Comparison of ENCODE assay signal across 1 cellular context in the genomic region with DNA sequence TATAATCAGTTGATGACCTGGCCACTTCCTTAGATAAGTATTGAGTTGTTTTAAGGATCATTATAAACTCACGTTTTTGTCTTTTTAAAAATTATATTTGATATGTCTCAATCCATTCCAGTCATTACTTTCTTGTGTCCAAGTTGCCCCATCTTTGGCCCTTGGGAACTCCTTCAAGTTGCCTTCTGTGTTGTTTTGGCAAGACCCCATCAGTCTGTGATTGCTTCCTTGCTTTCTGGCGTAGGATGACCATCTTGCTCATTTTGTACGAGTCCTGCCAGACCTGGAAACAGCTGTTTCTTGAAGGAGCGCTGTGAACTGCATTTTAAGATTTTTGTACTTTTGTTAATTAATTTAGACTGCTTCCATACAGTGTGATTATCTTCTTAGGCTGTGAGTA.
TF ChIP-seq lines count a peak whose summit lies in the region.

No MANE protein-coding gene starts in this region.

TF ChIP-seq in GM23338, 12 proteins besides CTCF, POLR2A, EP300 and RAD21:
- TF ChIP-seq, protein P1, sequence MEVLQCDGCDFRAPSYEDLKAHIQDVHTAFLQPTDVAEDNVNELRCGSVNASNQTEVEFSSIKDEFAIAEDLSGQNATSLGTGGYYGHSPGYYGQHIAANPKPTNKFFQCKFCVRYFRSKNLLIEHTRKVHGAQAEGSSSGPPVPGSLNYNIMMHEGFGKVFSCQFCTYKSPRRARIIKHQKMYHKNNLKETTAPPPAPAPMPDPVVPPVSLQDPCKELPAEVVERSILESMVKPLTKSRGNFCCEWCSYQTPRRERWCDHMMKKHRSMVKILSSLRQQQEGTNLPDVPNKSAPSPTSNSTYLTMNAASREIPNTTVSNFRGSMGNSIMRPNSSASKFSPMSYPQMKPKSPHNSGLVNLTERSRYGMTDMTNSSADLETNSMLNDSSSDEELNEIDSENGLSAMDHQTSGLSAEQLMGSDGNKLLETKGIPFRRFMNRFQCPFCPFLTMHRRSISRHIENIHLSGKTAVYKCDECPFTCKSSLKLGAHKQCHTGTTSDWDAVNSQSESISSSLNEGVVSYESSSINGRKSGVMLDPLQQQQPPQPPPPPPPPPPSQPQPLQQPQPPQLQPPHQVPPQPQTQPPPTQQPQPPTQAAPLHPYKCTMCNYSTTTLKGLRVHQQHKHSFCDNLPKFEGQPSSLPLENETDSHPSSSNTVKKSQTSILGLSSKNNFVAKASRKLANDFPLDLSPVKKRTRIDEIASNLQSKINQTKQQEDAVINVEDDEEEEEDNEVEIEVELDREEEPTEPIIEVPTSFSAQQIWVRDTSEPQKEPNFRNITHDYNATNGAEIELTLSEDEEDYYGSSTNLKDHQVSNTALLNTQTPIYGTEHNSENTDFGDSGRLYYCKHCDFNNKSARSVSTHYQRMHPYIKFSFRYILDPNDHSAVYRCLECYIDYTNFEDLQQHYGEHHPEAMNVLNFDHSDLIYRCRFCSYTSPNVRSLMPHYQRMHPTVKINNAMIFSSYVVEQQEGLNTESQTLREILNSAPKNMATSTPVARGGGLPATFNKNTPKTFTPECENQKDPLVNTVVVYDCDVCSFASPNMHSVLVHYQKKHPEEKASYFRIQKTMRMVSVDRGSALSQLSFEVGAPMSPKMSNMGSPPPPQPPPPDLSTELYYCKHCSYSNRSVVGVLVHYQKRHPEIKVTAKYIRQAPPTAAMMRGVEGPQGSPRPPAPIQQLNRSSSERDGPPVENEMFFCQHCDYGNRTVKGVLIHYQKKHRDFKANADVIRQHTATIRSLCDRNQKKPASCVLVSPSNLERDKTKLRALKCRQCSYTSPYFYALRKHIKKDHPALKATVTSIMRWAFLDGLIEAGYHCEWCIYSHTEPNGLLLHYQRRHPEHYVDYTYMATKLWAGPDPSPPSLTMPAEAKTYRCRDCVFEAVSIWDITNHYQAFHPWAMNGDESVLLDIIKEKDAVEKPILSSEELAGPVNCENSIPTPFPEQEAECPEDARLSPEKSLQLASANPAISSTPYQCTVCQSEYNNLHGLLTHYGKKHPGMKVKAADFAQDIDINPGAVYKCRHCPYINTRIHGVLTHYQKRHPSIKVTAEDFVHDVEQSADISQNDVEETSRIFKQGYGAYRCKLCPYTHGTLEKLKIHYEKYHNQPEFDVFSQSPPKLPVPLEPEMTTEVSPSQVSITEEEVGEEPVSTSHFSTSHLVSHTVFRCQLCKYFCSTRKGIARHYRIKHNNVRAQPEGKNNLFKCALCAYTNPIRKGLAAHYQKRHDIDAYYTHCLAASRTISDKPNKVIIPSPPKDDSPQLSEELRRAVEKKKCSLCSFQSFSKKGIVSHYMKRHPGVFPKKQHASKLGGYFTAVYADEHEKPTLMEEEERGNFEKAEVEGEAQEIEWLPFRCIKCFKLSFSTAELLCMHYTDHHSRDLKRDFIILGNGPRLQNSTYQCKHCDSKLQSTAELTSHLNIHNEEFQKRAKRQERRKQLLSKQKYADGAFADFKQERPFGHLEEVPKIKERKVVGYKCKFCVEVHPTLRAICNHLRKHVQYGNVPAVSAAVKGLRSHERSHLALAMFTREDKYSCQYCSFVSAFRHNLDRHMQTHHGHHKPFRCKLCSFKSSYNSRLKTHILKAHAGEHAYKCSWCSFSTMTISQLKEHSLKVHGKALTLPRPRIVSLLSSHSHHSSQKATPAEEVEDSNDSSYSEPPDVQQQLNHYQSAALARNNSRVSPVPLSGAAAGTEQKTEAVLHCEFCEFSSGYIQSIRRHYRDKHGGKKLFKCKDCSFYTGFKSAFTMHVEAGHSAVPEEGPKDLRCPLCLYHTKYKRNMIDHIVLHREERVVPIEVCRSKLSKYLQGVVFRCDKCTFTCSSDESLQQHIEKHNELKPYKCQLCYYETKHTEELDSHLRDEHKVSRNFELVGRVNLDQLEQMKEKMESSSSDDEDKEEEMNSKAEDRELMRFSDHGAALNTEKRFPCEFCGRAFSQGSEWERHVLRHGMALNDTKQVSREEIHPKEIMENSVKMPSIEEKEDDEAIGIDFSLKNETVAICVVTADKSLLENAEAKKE (CRISPR knock-in tag; IDR thresholded peaks at IDR 0.05): no peak
- TF ChIP-seq CREB1 (CRISPR knock-in tag; IDR thresholded peaks at IDR 0.05; ENCODE audit: low read depth) (no peak), ZNF114 (CRISPR knock-in tag; IDR thresholded peaks at IDR 0.05) (no peak), ZNF331 (CRISPR knock-in tag; IDR thresholded peaks at IDR 0.05; ENCODE audit: low read depth) (no peak), NANOG (IDR thresholded peaks at IDR 0.05; ENCODE audit: borderline replicate concordance) (no peak)
TF ChIP-seq in GM23338: peak in this region for 0.
